Comparison of ENCODE assay signal across 8 cellular contexts in genomic region chr1:204150702-204151561, GRCh38. TPM values are rescaled to one million over a fixed set of nuclear protein-coding genes. Genes with fewer than 3 reads are reported as not detected.
A peak's percentile ranks its signal among the peaks of the same experiment; 100 is the strongest.
DNase-seq lines count a peak whose midpoint lies in the region; ATAC-seq and TF ChIP-seq lines count a peak whose summit lies in the region.

No MANE protein-coding gene starts in this region.

- H3K27ac ChIP-seq in mesendoderm (ENCODE audit: low read depth, low read length): no peak overlapping the region
- H3K27ac ChIP-seq in urinary bladder (ENCODE audit: low read depth): peak overlapping the region; percentile 55

- H4K8ac ChIP-seq in mesendoderm (ENCODE audit: low read depth, low read length): no peak overlapping the region

- DNase-seq in activated T-cell treated with anti-CD3 and anti-CD28 coated beads, Interleukin-2, amount 50 U/mL, for 4 hours: no peak
- DNase-seq in activated T-cell treated with anti-CD3 and anti-CD28 coated beads, Interleukin-2, amount 50 U/mL, for 48 hours: no peak
- peak; percentile 85 for DNase-seq in chondrocyte (ENCODE audit: low spot score)
- DNase-seq in mesendoderm: peak; percentile 52
- DNase-seq in KG1 (lab: John Stamatoyannopoulos, UW): no peak
- DNase-seq in SIG-M5 (lab: John Stamatoyannopoulos, UW): no peak

- peaks cover 1% of the 10 kb centered on the region for H3K4me1 ChIP-seq in mesendoderm (ENCODE audit: control insufficient read depth, low read depth, low read length)
- no peaks in the 10 kb centered on the region for H3K4me1 ChIP-seq in urinary bladder (ENCODE audit: insufficient read depth)

- H3K4me3 ChIP-seq in mesendoderm (ENCODE audit: low read length): peak overlapping the region; percentile 39
- peak overlapping the region; percentile 70 for H3K4me3 ChIP-seq in urinary bladder (ENCODE audit: low read depth, low read length)

- H3K18ac ChIP-seq in mesendoderm (ENCODE audit: low read length): no peak overlapping the region

- peak; percentile 12 to 25 for ATAC-seq in activated T-cell treated with anti-CD3 and anti-CD28 coated beads, Interleukin-2, amount 50 U/mL, for 4 hours
- no peak for ATAC-seq in GM18861 (IDR thresholded peaks at IDR 0.05; ENCODE audit: unreplicated experiment)

- peaks cover 2% of the 10 kb centered on the region for H3K4me1 Mint-ChIP-seq in activated T-cell treated with anti-CD3 and anti-CD28 coated beads, Interleukin-2, amount 50 U/mL, for 4 hours (ENCODE audit: low read depth)
- H3K4me1 Mint-ChIP-seq in chondrocyte (ENCODE audit: low read depth): peaks cover 15% of the 10 kb centered on the region

- H2BK120ac ChIP-seq in mesendoderm (ENCODE audit: low read depth, low read length): no peak overlapping the region

- no peak for TF ChIP-seq CTCF in chondrocyte (IDR thresholded peaks at IDR 0.05)

- no CpG with 5 or more reads among the region's 33 CpGs for WGBS in mesendoderm (ENCODE audit: extremely low coverage, insufficient coverage, low lambda C conversion rate)
- WGBS in urinary bladder: 26% methylated on average over 33 of the region's 33 CpGs

- H3K27me3 Mint-ChIP-seq in activated T-cell treated with anti-CD3 and anti-CD28 coated beads, Interleukin-2, amount 50 U/mL, for 4 hours (ENCODE audit: low read depth): no peaks in the 10 kb centered on the region
- no peaks in the 10 kb centered on the region for H3K27me3 Mint-ChIP-seq in chondrocyte (ENCODE audit: low read depth)

- no peaks in the 10 kb centered on the region for H3K9me3 Mint-ChIP-seq in activated T-cell treated with anti-CD3 and anti-CD28 coated beads, Interleukin-2, amount 50 U/mL, for 4 hours
- H3K9me3 Mint-ChIP-seq in chondrocyte (ENCODE audit: low read depth): no peaks in the 10 kb centered on the region

- no peak overlapping the region for H2BK15ac ChIP-seq in mesendoderm (replicated peaks; ENCODE audit: low read depth)

- no peaks in the 10 kb centered on the region for H3K79me1 ChIP-seq in mesendoderm (ENCODE audit: low read length)

- peak overlapping the region; percentile 49 for H3K27ac Mint-ChIP-seq in chondrocyte (ENCODE audit: unreplicated experiment)

- H3K79me2 ChIP-seq in mesendoderm (ENCODE audit: control insufficient read depth, insufficient read depth, low read length): no peaks in the 10 kb centered on the region

- no peaks in the 10 kb centered on the region for H3K36me3 ChIP-seq in mesendoderm (ENCODE audit: control insufficient read depth, insufficient read depth, low read length)
- H3K36me3 ChIP-seq in urinary bladder (ENCODE audit: insufficient read depth): no peaks in the 10 kb centered on the region

- no peak overlapping the region for H2BK5ac ChIP-seq in mesendoderm (ENCODE audit: low read length)

- no peak overlapping the region for H4K5ac ChIP-seq in mesendoderm (ENCODE audit: low read length)

- H3K56ac ChIP-seq in mesendoderm (ENCODE audit: low read length): peak overlapping the region; percentile 84

- H3K27me3 ChIP-seq in mesendoderm (ENCODE audit: insufficient read depth, low read length, poor library complexity): no peaks in the 10 kb centered on the region

- peak overlapping the region; percentile 68 for H3K9ac ChIP-seq in mesendoderm (ENCODE audit: low read length)

- H3K4me3 Mint-ChIP-seq in activated T-cell treated with anti-CD3 and anti-CD28 coated beads, Interleukin-2, amount 50 U/mL, for 4 hours: peak overlapping the region; percentile 64
- H3K4me3 Mint-ChIP-seq in chondrocyte (ENCODE audit: unreplicated experiment): peak overlapping the region; percentile 65

- H3K36me3 Mint-ChIP-seq in activated T-cell treated with anti-CD3 and anti-CD28 coated beads, Interleukin-2, amount 50 U/mL, for 4 hours (ENCODE audit: insufficient read depth): no peaks in the 10 kb centered on the region
- no peaks in the 10 kb centered on the region for H3K36me3 Mint-ChIP-seq in chondrocyte (ENCODE audit: low read depth)

- H3K4me2 ChIP-seq in mesendoderm (ENCODE audit: low read length): peak overlapping the region; percentile 91

- no peak overlapping the region for H3K23ac ChIP-seq in mesendoderm (ENCODE audit: low read length)

- no peak overlapping the region for H2AK5ac ChIP-seq in mesendoderm (ENCODE audit: low read length)

- no peak overlapping the region for H3K4ac ChIP-seq in mesendoderm (ENCODE audit: low read depth, low read length)

RNA-seq across cellular contexts. Expression of gene ETNK2, which starts 0.9 kb away (rescaled TPM):
- 1 to 10 TPM in 1 of 3 donors, under 1 TPM in 2; 0.79 to 1.2 (median 0.99) TPM for total RNA-seq in activated T-cell treated with anti-CD3 and anti-CD28 coated beads, Interleukin-2, amount 50 U/mL, for 4 hours
- 10.2 to 30.2 TPM (median 10.5 TPM) in 3 replicates for total RNA-seq in chondrocyte
- polyA plus RNA-seq in mesendoderm (2013, experiment 1 of 2): 8.3 TPM
- polyA plus RNA-seq in mesendoderm (2013, experiment 2 of 2): 8.5 TPM
- 7.7 TPM for total RNA-seq in urinary bladder
- polyA plus RNA-seq in urinary bladder: 25.8 TPM

RNA-seq across cellular contexts. Expression of gene REN, which starts 15.2 kb away (rescaled TPM):
- not detected for total RNA-seq in activated T-cell treated with anti-CD3 and anti-CD28 coated beads, Interleukin-2, amount 50 U/mL, for 4 hours
- total RNA-seq in chondrocyte (not detected in 3 replicates), urinary bladder (0.26 TPM)
- not detected for polyA plus RNA-seq in mesendoderm (2013, experiment 1 of 2)
- not detected for polyA plus RNA-seq in mesendoderm (2013, experiment 2 of 2)
- polyA plus RNA-seq in urinary bladder: 0.41 TPM

RNA-seq across cellular contexts. Expression of gene KISS1, which starts 45.4 kb away (rescaled TPM):
- total RNA-seq in activated T-cell treated with anti-CD3 and anti-CD28 coated beads, Interleukin-2, amount 50 U/mL, for 4 hours: not detected
- total RNA-seq in chondrocyte: 0.77 to 0.95 TPM (median 0.82 TPM) in 3 replicates
- polyA plus RNA-seq in mesendoderm (2013, experiment 1 of 2): 0.13 TPM
- not detected for polyA plus RNA-seq in mesendoderm (2013, experiment 2 of 2)
- total RNA-seq in urinary bladder: not detected
- 1.3 TPM for polyA plus RNA-seq in urinary bladder

Comparison
In these comparisons a context has a peak if more than half of its experiments do, and no peak if none do; other contexts are left out.
1. DNase-seq: peak in chondrocyte (single experiment) and mesendoderm (single experiment); none in activated T-cell treated with anti-CD3 and anti-CD28 coated beads, Interleukin-2, amount 50 U/mL, for 4 hours (single experiment), activated T-cell treated with anti-CD3 and anti-CD28 coated beads, Interleukin-2, amount 50 U/mL, for 48 hours (0 of 2), KG1 (single experiment) and SIG-M5 (single experiment).